In the genomic region with DNA sequence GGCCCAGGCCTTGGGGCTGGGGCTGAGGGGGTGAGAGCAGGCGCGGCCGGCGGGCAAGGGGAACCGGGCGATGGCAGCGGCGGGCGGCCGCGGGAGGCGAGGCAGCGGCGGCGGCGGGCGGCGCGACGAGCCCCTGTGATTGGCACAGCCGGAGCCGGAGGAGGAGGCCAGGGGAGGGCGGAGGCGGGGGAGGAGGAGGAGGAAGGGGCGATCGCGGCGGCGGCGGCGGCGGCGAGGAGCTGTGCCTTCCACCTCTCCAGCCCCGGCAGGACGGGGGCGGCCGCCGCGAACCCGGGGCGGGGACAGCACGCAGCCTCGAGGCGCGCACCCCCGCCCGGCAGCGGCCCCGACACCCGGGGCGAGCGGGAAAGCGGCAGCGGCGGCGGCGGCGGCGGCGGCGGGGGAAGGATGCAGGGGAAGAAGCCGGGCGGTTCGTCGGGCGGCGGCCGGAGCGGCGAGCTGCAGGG, we compare ENCODE assay signal across 8 cellular contexts. TPM values are rescaled to one million over a fixed set of nuclear protein-coding genes. Genes with fewer than 3 reads are reported as not detected.
A peak's percentile ranks its signal among the peaks of the same experiment; 100 is the strongest.
DNase-seq lines count a peak whose midpoint lies in the region; ATAC-seq and TF ChIP-seq lines count a peak whose summit lies in the region.

A gene (plus strand): TSS at position 208 of the 467 bp plus-strand sequence.

- intact Hi-C loops in left ventricle myocardium superior (cut with micrococcal nuclease) (loop anchor here (5.0 to 10.0 kb wide), 3 partner anchors 71 to 219 kb away; no protein-coding TSS in a partner anchor), prostate gland (cut with DNase I) (loop anchor here (2.0 to 5.0 kb wide), 3 partner anchors 89 to 551 kb away; no protein-coding TSS in a partner anchor), aorta (cut with DNase I) (loop anchor here (2.0 to 10.0 kb wide), 7 partner anchors 64 to 549 kb away; no protein-coding TSS in a partner anchor)

- peaks cover 45% of the 10 kb centered on the region for H3K79me2 ChIP-seq in SK-N-SH (ENCODE audit: insufficient read depth)

- H3K4me1 ChIP-seq in SK-N-SH (ENCODE audit: control insufficient read depth in 1 of 2, insufficient read depth in 2 of 2, low read depth in 1 of 2, low read length in 1 of 2) (peaks cover 19 to 20% of the 10 kb centered on the region in 2 experiments), adipocyte (ENCODE audit: control insufficient read depth, insufficient read depth, low read length) (peaks cover 20% of the 10 kb centered on the region), prostate gland (replicated peaks) (no peaks in the 10 kb centered on the region), aorta (ENCODE audit: control insufficient read depth in 1 of 2, insufficient read depth in 2 of 2, low read length in 2 of 2) (no peaks in the 10 kb centered on the region)

- peak in 10 of 14 donors; percentile 50 to 90 (median 79) for DNase-seq in C1 segment of cervical spinal cord (lab: John Stamatoyannopoulos, UW)
- DNase-seq in HK-2 (ENCODE audit: unreplicated experiment) = peak; percentile 69
- DNase-seq in SK-N-SH = peak; percentile 91
- DNase-seq in adipocyte (ENCODE audit: low read depth) = peak; percentile 88
- DNase-seq in left ventricle myocardium superior = peak; percentile 91
- peak; percentile 64 for DNase-seq in prostate gland (ENCODE audit: low spot score)
- peak; percentile 88 to 94 for DNase-seq in aorta

- no peak for TF ChIP-seq EP300 in SK-N-SH (IDR thresholded peaks at IDR 0.05; ENCODE audit: borderline replicate concordance in 1 of 2, low read depth in 1 of 2, low read length in 1 of 2)

- CTCF ChIA-PET in SK-N-SH (lab: Yijun Ruan, JAX) = interaction anchor here (0.7 to 9.0 kb wide), 44 partner anchors 10 to 861 kb away, joined by 3 to 112 read pairs (median 4); no protein-coding TSS in a partner anchor

- TF ChIP-seq CTCF in SK-N-SH (IDR thresholded peaks at IDR 0.05) = no peak
- peak in 1 of 4 experiments; percentile 2 for TF ChIP-seq CTCF in prostate gland (IDR thresholded peaks at IDR 0.05)

- POLR2A ChIA-PET in SK-N-SH (lab: Yijun Ruan, JAX) = interaction anchor here (1.5 kb wide), 1 partner anchor 9 kb away, joined by 3 read pairs; no protein-coding TSS in a partner anchor

- peak within 1 kb of the TSS; percentile 99 for H2AFZ ChIP-seq in SK-N-SH (ENCODE audit: low read depth)

- no peaks in the 10 kb centered on the region for H3K9me3 ChIP-seq in SK-N-SH
- no peaks in the 10 kb centered on the region for H3K9me3 ChIP-seq in adipocyte (ENCODE audit: control insufficient read depth, low read length)
- no peaks in the 10 kb centered on the region for H3K9me3 ChIP-seq in prostate gland
- H3K9me3 ChIP-seq in aorta (ENCODE audit: control insufficient read depth, low read length) = no peaks in the 10 kb centered on the region

- ATAC-seq in GM19463 (IDR thresholded peaks at IDR 0.05; ENCODE audit: unreplicated experiment) = peak; percentile 11
- ATAC-seq in left ventricle myocardium superior = peak; percentile 65
- peak; percentile 66 for ATAC-seq in aorta (ENCODE audit: low FRiP score)

- peak within 1 kb of the TSS; percentile 72 for H3K9ac ChIP-seq in SK-N-SH
- H3K9ac ChIP-seq in adipocyte (ENCODE audit: low read length) = peak within 1 kb of the TSS; percentile 94

- H3F3A ChIP-seq in SK-N-SH (replicated peaks; ENCODE audit: insufficient read depth) = peaks cover 7% of the 10 kb centered on the region

- H3K4me2 ChIP-seq in SK-N-SH = peak within 1 kb of the TSS; percentile 95

- TF ChIP-seq RAD21 in SK-N-SH (IDR thresholded peaks at IDR 0.05; ENCODE audit: low read length) = no peak

- no peaks in the 10 kb centered on the region for H3K9me2 ChIP-seq in SK-N-SH

- H3K36me3 ChIP-seq in SK-N-SH (replicated peaks in 1 of 2; ENCODE audit: control insufficient read depth in 1 of 2, insufficient read depth in 2 of 2, low read length in 1 of 2) (no peaks in the 10 kb centered on the region), adipocyte (ENCODE audit: control insufficient read depth, insufficient read depth, low read length, severe bottlenecking) (no peaks in the 10 kb centered on the region), prostate gland (no peaks in the 10 kb centered on the region), aorta (ENCODE audit: control insufficient read depth in 1 of 2, insufficient read depth in 2 of 2, low read length in 1 of 2) (no peaks in the 10 kb centered on the region)

- no peaks in the 10 kb centered on the region for H3K27me3 ChIP-seq in SK-N-SH (ENCODE audit: insufficient read depth)
- H3K27me3 ChIP-seq in adipocyte (replicated peaks; ENCODE audit: control insufficient read depth, insufficient read depth, low read length) = no peaks in the 10 kb centered on the region
- H3K27me3 ChIP-seq in prostate gland (replicated peaks; ENCODE audit: insufficient read depth) = no peaks in the 10 kb centered on the region
- no peaks in the 10 kb centered on the region for H3K27me3 ChIP-seq in aorta (ENCODE audit: control insufficient read depth in 1 of 2, insufficient read depth in 2 of 2, low read length in 1 of 2)

- H3K4me3 ChIP-seq in SK-N-SH (ENCODE audit: low read depth in 2 of 2, low read length in 1 of 2) (peak within 1 kb of the TSS; percentile 80 to 93), adipocyte (ENCODE audit: low read length) (peak within 1 kb of the TSS; percentile 88), prostate gland (peak within 1 kb of the TSS; percentile 49 to 60), aorta (ENCODE audit: low read length in 2 of 2) (peak within 1 kb of the TSS; percentile 93 to 96)

- WGBS in SK-N-SH (ENCODE audit: low lambda C conversion rate) = under 1% methylated on average over 56 of the region's 70 CpGs
- WGBS in prostate gland = 1% methylated on average over 70 of the region's 70 CpGs
- 0% methylated on average over 16 to 70 of the region's 70 CpGs for WGBS in aorta, 2 donors

- TF ChIP-seq POLR2A in prostate gland (IDR thresholded peaks at IDR 0.05) = no peak

- H3K27ac ChIP-seq in SK-N-SH (ENCODE audit: low read depth in 2 of 2, low read length in 1 of 2) = peak within 1 kb of the TSS; percentile 73 to 81
- H3K27ac ChIP-seq in prostate gland = peak within 1 kb of the TSS; percentile 83
- H3K27ac ChIP-seq in aorta (ENCODE audit: low read depth in 1 of 2, low read length in 2 of 2) = peak within 1 kb of the TSS; percentile 73 to 97

- peaks cover 9% of the 10 kb centered on the region for H4K20me1 ChIP-seq in SK-N-SH (ENCODE audit: insufficient read depth)

TF ChIP-seq in SK-N-SH, 30 proteins besides CTCF, POLR2A, EP300 and RAD21:
- TF ChIP-seq, protein P1, sequence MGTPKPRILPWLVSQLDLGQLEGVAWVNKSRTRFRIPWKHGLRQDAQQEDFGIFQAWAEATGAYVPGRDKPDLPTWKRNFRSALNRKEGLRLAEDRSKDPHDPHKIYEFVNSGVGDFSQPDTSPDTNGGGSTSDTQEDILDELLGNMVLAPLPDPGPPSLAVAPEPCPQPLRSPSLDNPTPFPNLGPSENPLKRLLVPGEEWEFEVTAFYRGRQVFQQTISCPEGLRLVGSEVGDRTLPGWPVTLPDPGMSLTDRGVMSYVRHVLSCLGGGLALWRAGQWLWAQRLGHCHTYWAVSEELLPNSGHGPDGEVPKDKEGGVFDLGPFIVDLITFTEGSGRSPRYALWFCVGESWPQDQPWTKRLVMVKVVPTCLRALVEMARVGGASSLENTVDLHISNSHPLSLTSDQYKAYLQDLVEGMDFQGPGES (IDR thresholded peaks at IDR 0.05; ENCODE audit: low read depth, low read length) = no peak
- no peak for TF ChIP-seq RFX5 (IDR thresholded peaks at IDR 0.05; ENCODE audit: low read length)
- TF ChIP-seq, protein P2, sequence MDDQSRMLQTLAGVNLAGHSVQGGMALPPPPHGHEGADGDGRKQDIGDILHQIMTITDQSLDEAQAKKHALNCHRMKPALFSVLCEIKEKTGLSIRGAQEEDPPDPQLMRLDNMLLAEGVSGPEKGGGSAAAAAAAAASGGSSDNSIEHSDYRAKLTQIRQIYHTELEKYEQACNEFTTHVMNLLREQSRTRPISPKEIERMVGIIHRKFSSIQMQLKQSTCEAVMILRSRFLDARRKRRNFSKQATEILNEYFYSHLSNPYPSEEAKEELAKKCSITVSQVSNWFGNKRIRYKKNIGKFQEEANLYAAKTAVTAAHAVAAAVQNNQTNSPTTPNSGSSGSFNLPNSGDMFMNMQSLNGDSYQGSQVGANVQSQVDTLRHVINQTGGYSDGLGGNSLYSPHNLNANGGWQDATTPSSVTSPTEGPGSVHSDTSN (IDR thresholded peaks at IDR 0.05) = peak; percentile 55; the same call in 1 of the 2 replicates

RNA-seq across cellular contexts. Expression of the gene that starts here (rescaled TPM):
- 12.1 and 19.7 TPM in 2 replicates for polyA plus RNA-seq in SK-N-SH (2012; rRNA removed)
- 7.2 and 12.6 TPM in 2 replicates for polyA plus RNA-seq in SK-N-SH (2012; cell fraction: cytosol; rRNA removed)
- polyA plus RNA-seq in SK-N-SH (2012; cell fraction: nucleus; rRNA removed) = 15.6 and 18.2 TPM in 2 replicates
- total RNA-seq in left ventricle myocardium superior = 52.8 TPM
- total RNA-seq in prostate gland = 10 to 100 TPM in 1 of 2 donors, 1 to 10 TPM in 1; 7.4 to 35.3 TPM
- 10 to 100 TPM; 39.7 to 60.7 TPM for total RNA-seq in aorta
- 10 to 100 TPM in 1 of 2 donors, 1 to 10 TPM in 1; 9.6 to 29.1 TPM for polyA plus RNA-seq in aorta

Comparison
In these comparisons a context has a peak if more than half of its experiments do, and no peak if none do; other contexts are left out.
1. Peak in every context shown above with its lines: DNase-seq, ATAC-seq, H3K4me3 ChIP-seq and H3K27ac ChIP-seq.
2. ATAC-seq: peak in every context shown above with its lines; median percentile 66 in aorta; 65 in left ventricle myocardium superior; 11 in GM19463.